25 cellular contexts compared by ENCODE assay signal in the genomic region with DNA sequence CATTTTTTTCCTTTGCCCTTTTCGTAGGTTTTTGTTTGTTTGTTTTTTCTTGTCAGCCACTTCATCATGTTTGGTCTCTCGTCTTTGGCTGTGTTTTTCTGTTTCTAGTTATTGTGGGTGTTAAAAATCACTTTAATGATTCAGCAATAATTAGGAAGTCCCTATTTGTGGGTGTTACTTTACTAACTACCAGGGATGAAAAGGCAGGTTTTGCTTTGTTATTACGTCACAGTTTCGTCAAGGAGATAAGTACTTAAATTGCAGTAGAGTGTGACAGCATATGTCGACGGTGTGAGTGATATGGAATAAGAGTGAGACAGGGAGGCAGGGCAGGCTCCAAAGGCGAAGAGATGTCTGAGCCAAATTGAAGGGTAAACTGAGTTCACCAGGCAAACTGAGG.
"Had no signal": no experiment of that assay in that cellular context is flagged by ENCODE, and none has a peak within 500 bp of the region (broad histone marks: within the 10 kb centered on the region; RNA-seq: fewer than 3 reads in every experiment).

No MANE protein-coding gene starts in this region.

- H3K4me3 ChIP-seq: gastrocnemius medialis, heart right ventricle, left lung, mucosa of descending colon, psoas muscle, sigmoid colon, stomach, thyroid gland had no signal

- H3K36me3 ChIP-seq: gastrocnemius medialis, heart right ventricle, left lung, sigmoid colon, stomach, thyroid gland had no signal

- H3K4me1 ChIP-seq: gastrocnemius medialis, left lung, psoas muscle, sigmoid colon, stomach, thyroid gland had no signal

- H3K9me3 Mint-ChIP-seq: endodermal cell; natural killer cell treated with Interleukin-12 subunit alpha and Interleukin-12 subunit beta and Interleukin-15 and Interleukin-18, amount 100 ng/mL, for 72 hours; stimulated activated effector memory CD8-positive, alpha-beta T cell treated with anti-CD3 and anti-CD28 coated beads, Interleukin-12 subunit alpha, Interleukin-12 subunit beta, amount 100 ng/mL, for 72 hours; type B pancreatic cell had no signal

- H3K4me3 Mint-ChIP-seq: endodermal cell; mesothelial cell of epicardium; naive B cell; natural killer cell treated with Interleukin-12 subunit alpha and Interleukin-12 subunit beta and Interleukin-15 and Interleukin-18, amount 100 ng/mL, for 72 hours; stimulated activated effector memory CD8-positive, alpha-beta T cell treated with anti-CD3 and anti-CD28 coated beads, Interleukin-12 subunit alpha, Interleukin-12 subunit beta, amount 100 ng/mL, for 72 hours; type B pancreatic cell had no signal

- H3K36me3 Mint-ChIP-seq: mesothelial cell of epicardium; natural killer cell treated with Interleukin-12 subunit alpha and Interleukin-12 subunit beta and Interleukin-15 and Interleukin-18, amount 100 ng/mL, for 72 hours; stimulated activated effector memory CD8-positive, alpha-beta T cell treated with anti-CD3 and anti-CD28 coated beads, Interleukin-12 subunit alpha, Interleukin-12 subunit beta, amount 100 ng/mL, for 72 hours; type B pancreatic cell had no signal

- H3K4me1 Mint-ChIP-seq: mesothelial cell of epicardium had no signal

- H3K9me3 ChIP-seq: gastrocnemius medialis, left lung, mucosa of descending colon, psoas muscle, sigmoid colon, stomach, thyroid gland had no signal

- DNase-seq: effector CD8-positive, alpha-beta T cell; endodermal cell; foreskin fibroblast; gastrocnemius medialis; heart right ventricle; hippocampal formation; left cardiac atrium; left lung; mesenchymal stem cell; mucosa of descending colon; naive B cell; psoas muscle; right cardiac atrium; sigmoid colon; stimulated activated CD4-positive, alpha-beta T cell treated with anti-CD3 and anti-CD28 coated beads, Interleukin-2, amount 100 ng/mL, for 24 hours; stimulated activated CD4-positive, alpha-beta T cell treated with anti-CD3 and anti-CD28 coated beads, Interleukin-4, amount 100 ng/mL, for 24 hours; stimulated activated naive CD4-positive, alpha-beta T cell treated with Interleukin-2 at 50 U/mL for 16 hours; stomach; thyroid gland had no signal

- H3K27me3 Mint-ChIP-seq: naive B cell; natural killer cell treated with Interleukin-12 subunit alpha and Interleukin-12 subunit beta and Interleukin-15 and Interleukin-18, amount 100 ng/mL, for 72 hours; type B pancreatic cell had no signal

- H3K27ac ChIP-seq: epithelial cell of prostate, gastrocnemius medialis, heart right ventricle, left lung, psoas muscle, sigmoid colon, stomach, thyroid gland had no signal

- H3K27me3 ChIP-seq: gastrocnemius medialis, heart right ventricle, left lung, sigmoid colon, stomach, thyroid gland had no signal

- H3K27ac Mint-ChIP-seq: endodermal cell; mesothelial cell of epicardium; natural killer cell treated with Interleukin-12 subunit alpha and Interleukin-12 subunit beta and Interleukin-15 and Interleukin-18, amount 100 ng/mL, for 72 hours; stimulated activated effector memory CD8-positive, alpha-beta T cell treated with anti-CD3 and anti-CD28 coated beads, Interleukin-12 subunit alpha, Interleukin-12 subunit beta, amount 100 ng/mL, for 72 hours; type B pancreatic cell had no signal

- ATAC-seq: esophagus mucosa; gastrocnemius medialis; heart right ventricle; left cardiac atrium; left lung; mucosa of descending colon; natural killer cell treated with Interleukin-12 subunit alpha and Interleukin-12 subunit beta and Interleukin-15 and Interleukin-18, amount 100 ng/mL, for 72 hours; psoas muscle; right cardiac atrium; stimulated activated effector memory CD8-positive, alpha-beta T cell treated with anti-CD3 and anti-CD28 coated beads, Interleukin-12 subunit alpha, Interleukin-12 subunit beta, amount 100 ng/mL, for 72 hours had no signal
